Comparison of ENCODE assay signal across 8 cellular contexts in genomic region chr1:223706077-223706988, GRCh38. TPM values are rescaled to one million over a fixed set of nuclear protein-coding genes. Genes with fewer than 3 reads are reported as not detected.
DNase-seq lines count a peak whose midpoint lies in the region; ATAC-seq and TF ChIP-seq lines count a peak whose summit lies in the region.

No MANE protein-coding gene starts in this region.

- H3K9me3 ChIP-seq in subcutaneous abdominal adipose tissue (ENCODE audit: control insufficient read depth in 5 of 5, low read length in 5 of 5): no peaks in the 10 kb centered on the region

- peak overlapping the region in 4 of 5 donors; percentile 0 to 82 (median 6) for H3K9ac ChIP-seq in subcutaneous abdominal adipose tissue (ENCODE audit: low read length in 5 of 5)

- peaks cover 24 to 58% (median 46%) of the 10 kb centered on the region in 5 donors for H3K4me1 ChIP-seq in subcutaneous abdominal adipose tissue (ENCODE audit: control insufficient read depth in 5 of 5, insufficient read depth in 5 of 5, low read length in 5 of 5)

- H3K27ac ChIP-seq in subcutaneous abdominal adipose tissue (ENCODE audit: low read depth, low read length): peak overlapping the region; percentile 99

- no peaks in the 10 kb centered on the region for H3K27me3 ChIP-seq in subcutaneous abdominal adipose tissue (ENCODE audit: control insufficient read depth in 5 of 5, insufficient read depth in 4 of 5, low read length in 5 of 5)

- H3K4me3 ChIP-seq in fibroblast of pulmonary artery (replicated peaks; ENCODE audit: low read depth, low read length) (no peak overlapping the region), subcutaneous abdominal adipose tissue (ENCODE audit: low read depth in 1 of 5, low read length in 5 of 5) (no peak overlapping the region)

- DNase-seq in HT-29 (ENCODE audit: low spot score) (peak; percentile 57), RPMI7951 (ENCODE audit: low read depth) (peak; percentile 82), fibroblast of pulmonary artery (ENCODE audit: low read depth) (peak; percentile 93), GM19240 (ENCODE audit: insufficient read length, low spot score) (no peak)
- no peak for DNase-seq in activated CD4-positive, alpha-beta T cell treated with anti-CD3 and anti-CD28 coated beads for 48 hours
- DNase-seq in activated CD4-positive, CD25-positive, alpha-beta regulatory T cell (lab: John Stamatoyannopoulos, UW): no peak

- ATAC-seq in HG02885 (IDR thresholded peaks at IDR 0.05; ENCODE audit: poor library complexity, unreplicated experiment): no peak

- no peaks in the 10 kb centered on the region for H3K36me3 ChIP-seq in subcutaneous abdominal adipose tissue (ENCODE audit: control insufficient read depth in 5 of 5, insufficient read depth in 5 of 5, low read length in 5 of 5)

- no peak for TF ChIP-seq CTCF in fibroblast of pulmonary artery (IDR thresholded peaks at IDR 0.05; ENCODE audit: low read length, missing control alignments)

RNA-seq across cellular contexts. Expression of gene CAPN2, which starts 6.0 kb away (rescaled TPM):
- total RNA-seq in HT-29 (2014; rRNA removed; shearing (Covaris generic)): 101 and 121 TPM in 2 replicates
- total RNA-seq in RPMI7951 (2014; rRNA removed; shearing (Covaris generic)): 202 and 247 TPM in 2 replicates

RNA-seq across cellular contexts. Expression of gene CAPN8, which starts 40.8 kb away (rescaled TPM):
- total RNA-seq in HT-29 (2014; rRNA removed; shearing (Covaris generic)): 50.6 and 71.9 TPM in 2 replicates
- not detected in 2 replicates for total RNA-seq in RPMI7951 (2014; rRNA removed; shearing (Covaris generic))

Comparison
In these comparisons a context has a peak if more than half of its experiments do, and no peak if none do; other contexts are left out.
1. DNase-seq: peak in HT-29 (single experiment), RPMI7951 (single experiment) and fibroblast of pulmonary artery (single experiment); none in activated CD4-positive, alpha-beta T cell treated with anti-CD3 and anti-CD28 coated beads for 48 hours (single experiment), GM19240 (single experiment) and activated CD4-positive, CD25-positive, alpha-beta regulatory T cell (0 of 4).
2. RNA of gene CAPN8, which starts 40.8 kb away (total RNA-seq): 50.6 to 71.9 TPM in HT-29; not detected in RPMI7951; every median in the first group is over 10 times any median in the second.